ENCODE assay signal across 8 cellular contexts in the genomic region with DNA sequence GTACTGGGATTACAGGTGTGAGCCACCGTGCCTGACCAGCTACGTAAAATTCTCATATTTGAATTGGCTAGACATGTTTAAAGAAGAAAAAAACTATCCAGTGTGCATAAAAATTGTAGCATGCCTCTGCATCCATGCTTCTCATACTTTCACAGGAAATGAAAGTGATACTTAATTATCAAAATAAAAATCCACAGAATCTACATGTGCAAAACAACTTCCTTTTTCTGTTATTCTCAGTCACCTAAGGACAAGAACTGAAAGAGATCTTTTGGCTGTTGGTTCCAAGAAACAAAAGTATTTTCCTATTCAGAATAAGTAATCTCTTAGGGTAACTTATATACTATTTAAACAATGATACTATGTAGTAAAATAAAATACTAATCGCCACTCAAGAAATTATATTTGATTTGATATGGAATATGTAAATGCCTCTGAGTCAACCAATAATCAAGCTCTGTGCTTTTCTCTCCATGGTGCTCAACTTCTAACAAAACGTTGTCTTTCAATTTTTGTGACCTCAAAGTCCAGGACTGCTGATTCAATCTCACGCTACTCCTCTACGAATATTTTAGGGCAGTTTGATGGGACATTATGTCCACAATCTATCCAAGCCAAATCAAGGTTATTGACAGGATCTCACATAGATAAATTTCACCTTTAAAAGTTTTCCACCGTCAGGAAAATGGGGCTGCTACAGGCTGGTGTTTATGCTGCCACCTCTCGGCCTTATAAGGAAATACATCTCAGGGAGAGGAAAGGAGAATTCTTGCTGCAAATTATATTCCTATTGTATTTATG.
DNase-seq lines count a peak whose midpoint lies in the region; ATAC-seq and TF ChIP-seq lines count a peak whose summit lies in the region.

No MANE protein-coding gene starts in this region.

- no peak overlapping the region for H3K4me3 ChIP-seq in RWPE2 (ENCODE audit: severe bottlenecking)

- H3K27me3 Mint-ChIP-seq in natural killer cell (ENCODE audit: low read depth in 2 of 2): peaks cover 0 to 8% of the 10 kb centered on the region in 2 donors

- no peaks in the 10 kb centered on the region for H3K36me3 ChIP-seq in RWPE2 (ENCODE audit: low read depth)

- no peaks in the 10 kb centered on the region for H3K4me1 ChIP-seq in RWPE2 (ENCODE audit: insufficient read depth, poor library complexity, severe bottlenecking)

- H3K4me3 Mint-ChIP-seq in natural killer cell: peak overlapping the region; percentile 61

- TF ChIP-seq CTCF in RWPE2 (IDR thresholded peaks at IDR 0.05; ENCODE audit: poor library complexity, severe bottlenecking): peak; percentile 94
- peak; percentile 92 for TF ChIP-seq CTCF in natural killer cell (IDR thresholded peaks at IDR 0.05)

- H3K4me1 Mint-ChIP-seq in natural killer cell: peaks cover 9 to 12% of the 10 kb centered on the region in 2 donors

- no peak overlapping the region for H3K27ac ChIP-seq in RWPE2 (ENCODE audit: poor library complexity, severe bottlenecking)

- no peaks in the 10 kb centered on the region for H3K9me3 ChIP-seq in RWPE2 (ENCODE audit: severe bottlenecking)

- no peak overlapping the region for H3K27ac Mint-ChIP-seq in natural killer cell

- no peak for ATAC-seq in RWPE2 (ENCODE audit: low read depth)
- peak; percentile 63 to 72 (median 70) for ATAC-seq in natural killer cell

- intact Hi-C loops in natural killer cell (cut with micrococcal nuclease): loop anchor here (1.0 to 5.0 kb wide), 2 partner anchors 168 to 625 kb away; no protein-coding TSS in a partner anchor

- DNase-seq in NCI-H1417 (lab: John Stamatoyannopoulos, UW) (peak; percentile 7 to 63 (median 10)), NCI-H1417 treated with DMSO at 0.1 percent for 48 hours (lab: John Stamatoyannopoulos, UW) (no peak), GM19238 (ENCODE audit: insufficient read length, low spot score) (peak; percentile 27), HT1080 (ENCODE audit: low read depth) (peak; percentile 25), RWPE2 (ENCODE audit: low spot score) (no peak), dermis blood vessel endothelial cell (peak; percentile 72), natural killer cell (no peak), T1000 (lab: John Stamatoyannopoulos, UW) (no peak)

- no peaks in the 10 kb centered on the region for H3K27me3 ChIP-seq in RWPE2 (ENCODE audit: insufficient read depth, poor library complexity, severe bottlenecking)

- H3K36me3 Mint-ChIP-seq in natural killer cell: no peaks in the 10 kb centered on the region

- no peaks in the 10 kb centered on the region for H3K9me3 Mint-ChIP-seq in natural killer cell

Comparison
In these comparisons a context has a peak if more than half of its experiments do, and no peak if none do; other contexts are left out.
1. DNase-seq: peak in NCI-H1417 (3 of 3), GM19238 (single experiment), HT1080 (single experiment) and dermis blood vessel endothelial cell (single experiment); none in NCI-H1417 treated with DMSO at 0.1 percent for 48 hours (single experiment), RWPE2 (single experiment), natural killer cell (single experiment) and T1000 (single experiment).